Comparison of ENCODE assay signal across 17 cellular contexts in genomic region chr13:106649495-106649894, GRCh38.
DNase-seq lines count a peak whose midpoint lies in the region; ATAC-seq, FAIRE-seq and TF ChIP-seq lines count a peak whose summit lies in the region.
"Had no signal": no experiment of that assay in that cellular context is flagged by ENCODE, and none has a peak within 500 bp of the region (broad histone marks: within the 10 kb centered on the region; RNA-seq: fewer than 3 reads in every experiment).

No MANE protein-coding gene starts in this region.

- H2BK5ac ChIP-seq in H1 (ENCODE audit: low read depth, low read length) = no peak overlapping the region

- no peaks in the 10 kb centered on the region for H3K79me1 ChIP-seq in H1 (ENCODE audit: low read depth, low read length)

- H4K8ac ChIP-seq in H1 (ENCODE audit: extremely low read depth, insufficient read depth, low read length) = no peak overlapping the region

- no peaks in the 10 kb centered on the region for H3K27me3 ChIP-seq in H1 (replicated peaks in 1 of 4; ENCODE audit: control insufficient read depth in 3 of 4, extremely low read depth in 1 of 4, insufficient read depth in 3 of 4, low read length in 3 of 4)
- H3K27me3 ChIP-seq in HepG2 (ENCODE audit: control insufficient read depth in 1 of 2, insufficient read depth in 2 of 2, low read length in 2 of 2) = no peaks in the 10 kb centered on the region
- H3K27me3 ChIP-seq: gastroesophageal sphincter had no signal

- in situ Hi-C loops in HepG2 (cut with HindIII; ENCODE audit: extremely low pct_ligation_motif_present, low pct_unique_long_range_greater_than_20kb) = no loop called here

- no peak overlapping the region for H3K14ac ChIP-seq in H1 (ENCODE audit: insufficient read length)

- H3K4me3 Mint-ChIP-seq in HFFc6 = no peak overlapping the region
- H3K4me3 Mint-ChIP-seq: activated T-cell treated with anti-CD3 and anti-CD28 coated beads, Interleukin-2, amount 50 U/mL, for 72 hours; GM23338; nephron progenitor cell had no signal

- H3K79me2 ChIP-seq in H1 (ENCODE audit: control insufficient read depth in 1 of 2, insufficient read depth in 2 of 2, low read length in 2 of 2) (no peaks in the 10 kb centered on the region), HepG2 (ENCODE audit: insufficient read depth, low read length) (no peaks in the 10 kb centered on the region)

- no peak overlapping the region for H3K27ac Mint-ChIP-seq in HFFc6
- H3K27ac Mint-ChIP-seq: activated T-cell treated with anti-CD3 and anti-CD28 coated beads, Interleukin-2, amount 50 U/mL, for 72 hours; GM23338; nephron progenitor cell had no signal

- H4K91ac ChIP-seq in H1 (replicated peaks; ENCODE audit: insufficient read length, low read length) = no peak overlapping the region

- no peak overlapping the region for H2AK5ac ChIP-seq in H1 (ENCODE audit: low read depth, low read length)

- H3K56ac ChIP-seq in H1 (replicated peaks; ENCODE audit: insufficient read length, low read depth, low read length) = no peak overlapping the region

- H4K5ac ChIP-seq in H1 (ENCODE audit: insufficient read length, low read depth, low read length) = no peak overlapping the region

- no peaks in the 10 kb centered on the region; a peak in 1 of 4 replicates for H3K9me3 ChIP-seq in H1 (ENCODE audit: insufficient read depth in 2 of 2, low read depth in 1 of 2, low read length in 1 of 2)
- no peaks in the 10 kb centered on the region for H3K9me3 ChIP-seq in HepG2 (ENCODE audit: low read length)
- H3K9me3 ChIP-seq: gastroesophageal sphincter had no signal

- TF ChIP-seq EP300 in H1 (IDR thresholded peaks at IDR 0.05; ENCODE audit: borderline replicate concordance in 1 of 2, low read depth in 2 of 2, low read length in 2 of 2) = no peak
- no peak for TF ChIP-seq EP300 in HepG2 (IDR thresholded peaks at IDR 0.05; ENCODE audit: low read depth in 2 of 2, low read length in 2 of 2)
- no peak for TF ChIP-seq EP300 in HepG2 (CRISPR knock-in tag; IDR thresholded peaks at IDR 0.05; ENCODE audit: borderline replicate concordance)

- no peaks in the 10 kb centered on the region for H4K20me1 ChIP-seq in H1 (replicated peaks in 1 of 2; ENCODE audit: control insufficient read depth in 1 of 2, insufficient read depth in 2 of 2, low read length in 2 of 2)
- H4K20me1 ChIP-seq in HepG2 (ENCODE audit: insufficient read depth, low read length) = no peaks in the 10 kb centered on the region

- DNase-seq in AG08395 (ENCODE audit: low spot score) (peak; percentile 35), LoVo (ENCODE audit: low spot score) (peak; percentile 25), H1 (ENCODE audit: low read depth in 1 of 2, low spot score in 2 of 2) (no peak), HepG2 (ENCODE audit: low spot score) (no peak), HFFc6 (no peak)
- DNase-seq in stimulated activated CD8-positive, alpha-beta memory T cell treated with anti-CD3 and anti-CD28 coated beads, Interleukin-4, amount 100 ng/mL, for 48 hours = no peak
- DNase-seq: activated CD4-positive, alpha-beta T cell treated with anti-CD3 and anti-CD28 coated beads, Interleukin-2, amount 50 U/mL, for 4 hours; activated T-cell treated with anti-CD3 and anti-CD28 coated beads, Interleukin-2, amount 50 U/mL, for 72 hours; amniotic stem cell; islet precursor cell; NCI-H187; NCI-H69; nephron progenitor cell had no signal

- no TSS peak for BruUV-seq in HepG2 (replicated peaks; lab: Mats Ljungman, UMichigan)

- intact Hi-C loops in HepG2 (cut with micrococcal nuclease; ENCODE audit: unreplicated experiment) = no loop called here

- no peak overlapping the region for H3K4ac ChIP-seq in H1 (replicated peaks; ENCODE audit: insufficient read length, low read depth, low read length)

- no peaks in the 10 kb centered on the region for H3K4me1 ChIP-seq in H1 (replicated peaks in 1 of 4; ENCODE audit: control insufficient read depth in 3 of 4, insufficient read depth in 4 of 4, low read length in 3 of 4)
- no peaks in the 10 kb centered on the region for H3K4me1 ChIP-seq in HepG2 (ENCODE audit: insufficient read depth, low read length)
- H3K4me1 ChIP-seq: gastroesophageal sphincter had no signal

- H3K27ac ChIP-seq in H1 (ENCODE audit: low read depth, low read length) (no peak overlapping the region), HepG2 (ENCODE audit: extremely low read length, insufficient read depth, low read length) (no peak overlapping the region)
- H3K27ac ChIP-seq: gastroesophageal sphincter had no signal

- H2BK120ac ChIP-seq in H1 (replicated peaks; ENCODE audit: low read depth, low read length) = no peak overlapping the region

- no peaks in the 10 kb centered on the region for H3K23me2 ChIP-seq in H1 (ENCODE audit: low read depth, low read length)

- no peak overlapping the region for H2BK15ac ChIP-seq in H1 (ENCODE audit: low read length)

- POLR2A ChIA-PET in H1 (lab: Charles Lee; ENCODE audit: partially characterized antibody) = no interaction called here
- POLR2A ChIA-PET in HepG2 (lab: Yijun Ruan, JAX) = no interaction called here

- H3K36me3 Mint-ChIP-seq in HFFc6 (ENCODE audit: low read depth) = no peaks in the 10 kb centered on the region

- peaks cover 5% of the 10 kb centered on the region; the same call in 1 of the 2 replicates for H3K9me3 Mint-ChIP-seq in HFFc6
- H3K9me3 Mint-ChIP-seq: activated T-cell treated with anti-CD3 and anti-CD28 coated beads, Interleukin-2, amount 50 U/mL, for 72 hours had no signal

- no peak for TF ChIP-seq RAD21 in H1 (IDR thresholded peaks at IDR 0.05 in 1 of 2, conservative IDR thresholded peaks at IDR 0.05 in 1 of 2; ENCODE audit: low read depth in 2 of 2, low read length in 2 of 2)
- no peak for TF ChIP-seq RAD21 in HepG2 (CRISPR knock-in tag; IDR thresholded peaks at IDR 0.05)

- no peak overlapping the region for H3K23ac ChIP-seq in H1 (ENCODE audit: insufficient read length)

- FAIRE-seq in H1 (lab: Jason Lieb, UNC) = no peak
- no peak for FAIRE-seq in HepG2 (lab: Jason Lieb, UNC)

- H3K4me1 Mint-ChIP-seq in HFFc6 (ENCODE audit: low read depth) = no peaks in the 10 kb centered on the region; the same call in 1 of the 2 replicates
- H3K4me1 Mint-ChIP-seq: GM23338 had no signal

- ATAC-seq in HepG2 (peak; percentile 71), GM18870 (IDR thresholded peaks at IDR 0.05; ENCODE audit: unreplicated experiment) (no peak), HG02885 (IDR thresholded peaks at IDR 0.05; ENCODE audit: poor library complexity, unreplicated experiment) (no peak)
- ATAC-seq: activated T-cell treated with anti-CD3 and anti-CD28 coated beads, Interleukin-2, amount 50 U/mL, for 72 hours; gastroesophageal sphincter; GM23338 had no signal

- H2BK20ac ChIP-seq in H1 (ENCODE audit: low read length) = no peak overlapping the region

- WGBS in H1 (ENCODE audit: extremely low coverage in 1 of 2, insufficient coverage in 1 of 2, insufficient read length in 1 of 2, insufficient replicate concordance in 2 of 2, low coverage in 1 of 2, low lambda C conversion rate in 2 of 2, missing lambda C conversion rate in 1 of 2), 2 experiments = 89% methylated on average over 4 of the region's 4 CpGs; no CpG with 5 or more reads in 1 of the 2 experiments
- WGBS in HepG2 (ENCODE audit: low lambda C conversion rate) = 21% methylated on average over 3 of the region's 4 CpGs

- CTCF ChIA-PET in H1 (lab: Charles Lee; ENCODE audit: partially characterized antibody) (no interaction called here), HepG2 (lab: Yijun Ruan, JAX; ENCODE audit: low intra/inter-chr PET ratio, low total read pairs) (no interaction called here)

- TF ChIP-seq CTCF in H1 (IDR thresholded peaks at IDR 0.05; ENCODE audit: control extremely low read depth in 1 of 3, insufficient read depth in 1 of 3, low read depth in 1 of 3, low read length in 3 of 3) (no peak), HepG2 (CRISPR knock-in tag; IDR thresholded peaks at IDR 0.05) (no peak), HFFc6 (IDR thresholded peaks at IDR 0.05) (no peak)

- H3K18ac ChIP-seq in H1 (ENCODE audit: extremely low read depth, low read length) = no peak overlapping the region

- TF ChIP-seq POLR2A in H1 (IDR thresholded peaks at IDR 0.05; ENCODE audit: control extremely low read depth in 1 of 2, low read depth in 2 of 2, low read length in 2 of 2) = no peak
- no peak for TF ChIP-seq POLR2A in HepG2 (IDR thresholded peaks at IDR 0.05; ENCODE audit: insufficient read depth in 1 of 2, low read depth in 2 of 2, low read length in 2 of 2)

- H3K9ac ChIP-seq in H1 (replicated peaks in 1 of 4; ENCODE audit: extremely low read depth in 1 of 4, low read depth in 3 of 4, low read length in 3 of 4) (no peak overlapping the region), HepG2 (ENCODE audit: insufficient read depth, low read depth, low read length) (no peak overlapping the region)

- H2AFZ ChIP-seq in H1 (ENCODE audit: low read length) = no peak overlapping the region
- no peak overlapping the region for H2AFZ ChIP-seq in HepG2 (ENCODE audit: low read length)
- H2AFZ ChIP-seq: GM23338 had no signal

- no peaks in the 10 kb centered on the region; the same call in none of the 2 replicates for H3K27me3 Mint-ChIP-seq in HFFc6 (ENCODE audit: insufficient read depth)

- no peaks in the 10 kb centered on the region for H3K36me3 ChIP-seq in H1 (ENCODE audit: control insufficient read depth in 2 of 4, insufficient read depth in 4 of 4, low read length in 3 of 4)
- no peaks in the 10 kb centered on the region for H3K36me3 ChIP-seq in HepG2 (replicated peaks in 1 of 2; ENCODE audit: control insufficient read depth in 1 of 2, insufficient read depth in 2 of 2, low read length in 2 of 2)
- H3K36me3 ChIP-seq: gastroesophageal sphincter had no signal

- H3K4me3 ChIP-seq in H1 (ENCODE audit: extremely low read depth in 1 of 4, insufficient read depth in 2 of 4, low read depth in 3 of 4, low read length in 4 of 4) (no peak overlapping the region), HepG2 (replicated peaks in 1 of 3; ENCODE audit: insufficient read depth in 1 of 3, low read depth in 2 of 3, low read length in 3 of 3) (no peak overlapping the region)
- H3K4me3 ChIP-seq: gastroesophageal sphincter, GM23338 had no signal

- H3K4me2 ChIP-seq in H1 (ENCODE audit: insufficient read depth in 1 of 2, low read depth in 2 of 2, low read length in 2 of 2) (no peak overlapping the region), HepG2 (ENCODE audit: low read depth, low read length) (no peak overlapping the region)
- H3K4me2 ChIP-seq: GM23338 had no signal

- peak overlapping the region; percentile 13; the same call in 1 of the 2 replicates for H2BK12ac ChIP-seq in H1 (ENCODE audit: low read depth, low read length)

TF ChIP-seq in H1, 55 proteins besides CTCF, POLR2A, EP300 and RAD21 (continues in another document):
- TF ChIP-seq CBX5 (IDR thresholded peaks at IDR 0.05; ENCODE audit: low read depth, low read length) (no peak), CEBPB (IDR thresholded peaks at IDR 0.05; ENCODE audit: low read depth, low read length) (no peak), GABPA (IDR thresholded peaks at IDR 0.05; ENCODE audit: borderline replicate concordance, insufficient read depth, low read length) (no peak), RXRA (IDR thresholded peaks at IDR 0.05; ENCODE audit: insufficient read depth, low read depth, low read length) (no peak)

Comparison
In these comparisons a context has a peak if more than half of its experiments do, and no peak if none do; other contexts are left out.
1. DNase-seq: peak in AG08395 (single experiment) and LoVo (single experiment); none in H1 (0 of 2), HepG2 (single experiment), stimulated activated CD8-positive, alpha-beta memory T cell treated with anti-CD3 and anti-CD28 coated beads, Interleukin-4, amount 100 ng/mL, for 48 hours (single experiment) and HFFc6 (single experiment).